8 cellular contexts compared by ENCODE assay signal in genomic region chrX:41087219-41087618, GRCh38. TPM values are rescaled to one million over a fixed set of nuclear protein-coding genes. Genes with fewer than 3 reads are reported as not detected.
DNase-seq lines count a peak whose midpoint lies in the region; ATAC-seq and TF ChIP-seq lines count a peak whose summit lies in the region.

No MANE protein-coding gene starts in this region.

- H3K36me3 ChIP-seq in hepatocyte (replicated peaks; ENCODE audit: insufficient read depth, low read depth): no peaks in the 10 kb centered on the region

- H3K27ac ChIP-seq in hepatocyte: peak overlapping the region; percentile 100

- no peaks in the 10 kb centered on the region for H3K9me2 ChIP-seq in hepatocyte (replicated peaks; ENCODE audit: insufficient read depth)

- H3K36me3 Mint-ChIP-seq in stimulated activated naive B cell treated with anti-CD40 and anti-IgM and Interleukin-4, amounts not matched to agents 10 μg/mL and 1 μg/mL and 100 μg/mL, for 72 hours: peaks cover 6 to 21% of the 10 kb centered on the region in 2 donors

- peaks cover 58% of the 10 kb centered on the region for H4K20me1 ChIP-seq in hepatocyte (ENCODE audit: insufficient read depth, poor library complexity, severe bottlenecking)

- H3K27ac Mint-ChIP-seq in stimulated activated naive B cell treated with anti-CD40 and anti-IgM and Interleukin-4, amounts not matched to agents 10 μg/mL and 1 μg/mL and 100 μg/mL, for 72 hours: peak overlapping the region; percentile 100

- peak; percentile 13 for DNase-seq in NCI-H2171 treated with DMSO at 0.1 percent for 48 hours (lab: John Stamatoyannopoulos, UW)
- no peak for DNase-seq in NCI-H2171 (lab: John Stamatoyannopoulos, UW)
- DNase-seq in hepatocyte (ENCODE audit: low spot score): no peak
- DNase-seq in stimulated activated naive B cell treated with anti-CD40 and anti-IgM and Interleukin-4, amounts not matched to agents 10 μg/mL and 1 μg/mL and 100 μg/mL, for 72 hours: no peak
- DNase-seq in mucosa of gallbladder (ENCODE audit: low spot score): no peak
- DNase-seq in GDM1 (lab: John Stamatoyannopoulos, UW): no peak

- H3K4me2 ChIP-seq in hepatocyte: peak overlapping the region; percentile 80

- H2AFZ ChIP-seq in hepatocyte: no peak overlapping the region

- H3K4me1 ChIP-seq in hepatocyte (ENCODE audit: insufficient read depth): peaks cover 9% of the 10 kb centered on the region

- peaks cover 11 to 19% of the 10 kb centered on the region in 2 donors for H3K4me1 Mint-ChIP-seq in stimulated activated naive B cell treated with anti-CD40 and anti-IgM and Interleukin-4, amounts not matched to agents 10 μg/mL and 1 μg/mL and 100 μg/mL, for 72 hours

- 48% methylated on average over 7 of the region's 7 CpGs for WGBS in hepatocyte (ENCODE audit: low lambda C conversion rate, missing lambda C conversion rate)

- no peaks in the 10 kb centered on the region for H3K27me3 Mint-ChIP-seq in stimulated activated naive B cell treated with anti-CD40 and anti-IgM and Interleukin-4, amounts not matched to agents 10 μg/mL and 1 μg/mL and 100 μg/mL, for 72 hours

- H3K9me3 ChIP-seq in hepatocyte (ENCODE audit: low read depth): no peaks in the 10 kb centered on the region

- no peaks in the 10 kb centered on the region for H3K9me3 Mint-ChIP-seq in stimulated activated naive B cell treated with anti-CD40 and anti-IgM and Interleukin-4, amounts not matched to agents 10 μg/mL and 1 μg/mL and 100 μg/mL, for 72 hours

- peak overlapping the region; percentile 96 to 97 for H3K4me3 Mint-ChIP-seq in stimulated activated naive B cell treated with anti-CD40 and anti-IgM and Interleukin-4, amounts not matched to agents 10 μg/mL and 1 μg/mL and 100 μg/mL, for 72 hours

- ATAC-seq in stimulated activated naive B cell treated with anti-CD40 and anti-IgM and Interleukin-4, amounts not matched to agents 10 μg/mL and 1 μg/mL and 100 μg/mL, for 72 hours (replicated peaks): no peak
- ATAC-seq in HG03196 (IDR thresholded peaks at IDR 0.05; ENCODE audit: unreplicated experiment): no peak

- peak overlapping the region; percentile 91 for H3K4me3 ChIP-seq in WI38 (ENCODE audit: low read depth, low read length)
- peak overlapping the region; percentile 72 for H3K4me3 ChIP-seq in hepatocyte

- peaks cover 68% of the 10 kb centered on the region for H3K79me2 ChIP-seq in hepatocyte

- H3K27me3 ChIP-seq in hepatocyte: no peaks in the 10 kb centered on the region

- TF ChIP-seq CTCF in WI38 (IDR thresholded peaks at IDR 0.05; ENCODE audit: low read depth, low read length) (no peak), hepatocyte (IDR thresholded peaks at IDR 0.05; ENCODE audit: poor library complexity) (no peak)

RNA-seq across cellular contexts. Expression of gene USP9X, which starts 2.0 kb away (rescaled TPM):
- 93.9 and 114 TPM in 2 replicates for total RNA-seq in hepatocyte
- polyA plus RNA-seq in hepatocyte: 23.8 and 26.6 TPM in 2 replicates
- total RNA-seq in mucosa of gallbladder: 90.5 TPM
